13 cellular contexts compared by ENCODE assay signal in genomic region chr21:31560479-31560878, GRCh38.
DNase-seq lines count a peak whose midpoint lies in the region; ATAC-seq, FAIRE-seq and TF ChIP-seq lines count a peak whose summit lies in the region.
"Had no signal": no experiment of that assay in that cellular context is flagged by ENCODE, and none has a peak within 500 bp of the region (broad histone marks: within the 10 kb centered on the region; RNA-seq: fewer than 3 reads in every experiment).

No MANE protein-coding gene starts in this region.

- no peak overlapping the region; the same call in 1 of the 2 replicates for H3K4ac ChIP-seq in H9 (ENCODE audit: low read depth, low read length)

- no peak overlapping the region for H3K23ac ChIP-seq in H9 (ENCODE audit: insufficient read length, low read depth, low read length)

- H3K9ac ChIP-seq in H9 (ENCODE audit: extremely low read depth, insufficient read length, low read length) = peak overlapping the region; percentile 89

- H3K14ac ChIP-seq in H9 (ENCODE audit: insufficient read depth, low read length) = peak overlapping the region; percentile 92

- no peak overlapping the region for H3K27ac Mint-ChIP-seq in CD8-positive, alpha-beta T cell
- H3K27ac Mint-ChIP-seq in H9 = peak overlapping the region in 1 of 3 experiments; percentile 41; a peak in 2 of 7 replicates
- H3K27ac Mint-ChIP-seq in activated T-helper 1 cell treated with anti-CD3 and anti-CD28 coated beads, Interleukin-12 subunit alpha, Interleukin-12 subunit beta, Interleukin-2, Interleukin-4 antibody, amounts not matched to agents 30 ng/mL and 10 ng/mL and 1 ng/mL, durations not matched to agents 14 hours and 24 hours and 36 hours = peak overlapping the region; percentile 4
- peak overlapping the region in 2 of 6 donors; percentile 8 to 9 for H3K27ac Mint-ChIP-seq in naive B cell

- H3K36me3 Mint-ChIP-seq in CD8-positive, alpha-beta T cell = peaks cover 3% of the 10 kb centered on the region
- peaks cover 0 to 8% (median 0%) of the 10 kb centered on the region in 3 experiments; a peak in 2 of 7 replicates for H3K36me3 Mint-ChIP-seq in H9 (ENCODE audit: insufficient read depth in 1 of 3, low read depth in 3 of 3)
- H3K36me3 Mint-ChIP-seq in activated T-helper 1 cell treated with anti-CD3 and anti-CD28 coated beads, Interleukin-12 subunit alpha, Interleukin-12 subunit beta, Interleukin-2, Interleukin-4 antibody, amounts not matched to agents 30 ng/mL and 10 ng/mL and 1 ng/mL, durations not matched to agents 14 hours and 24 hours and 36 hours (ENCODE audit: low read depth) = peaks cover 8% of the 10 kb centered on the region
- no peaks in the 10 kb centered on the region for H3K36me3 Mint-ChIP-seq in naive B cell

- no peaks in the 10 kb centered on the region for H3K79me2 ChIP-seq in H9 (ENCODE audit: insufficient read depth, low read length)

- H3K36me3 ChIP-seq in CD8-positive, alpha-beta T cell (ENCODE audit: insufficient read depth, low read length) = no peaks in the 10 kb centered on the region
- H3K36me3 ChIP-seq: right atrium auricular region, suprapubic skin had no signal

- no peak overlapping the region for H2BK12ac ChIP-seq in H9 (ENCODE audit: insufficient read length, low read depth, low read length)

- intact Hi-C loops in CD8-positive, alpha-beta T cell (cut with DNase I, micrococcal nuclease) = no loop called here
- intact Hi-C loops in activated T-helper 1 cell treated with anti-CD3 and anti-CD28 coated beads, Interleukin-12 subunit alpha, Interleukin-12 subunit beta, Interleukin-2, Interleukin-4 antibody, amounts not matched to agents 30 ng/mL and 10 ng/mL and 1 ng/mL, durations not matched to agents 14 hours and 24 hours and 36 hours (cut with micrococcal nuclease) = no loop called here

- H3K4me3 ChIP-seq in CD8-positive, alpha-beta T cell (ENCODE audit: low read depth, low read length) = no peak overlapping the region

- peak overlapping the region; percentile 89 for H3K4me2 ChIP-seq in H9 (ENCODE audit: insufficient read depth, insufficient read length, low read length)

- peaks cover 5% of the 10 kb centered on the region for H3K4me1 ChIP-seq in CD8-positive, alpha-beta T cell (ENCODE audit: insufficient read depth, low read length)
- peaks cover 3% of the 10 kb centered on the region; the same call in 1 of the 2 replicates for H3K4me1 ChIP-seq in H9 (ENCODE audit: insufficient read depth, low read length)

- peaks cover 16% of the 10 kb centered on the region for H3K4me1 Mint-ChIP-seq in CD8-positive, alpha-beta T cell (ENCODE audit: low read depth)
- H3K4me1 Mint-ChIP-seq in H9 = peaks cover 41 to 46% of the 10 kb centered on the region in 2 experiments
- peaks cover 33% of the 10 kb centered on the region for H3K4me1 Mint-ChIP-seq in activated T-helper 1 cell treated with anti-CD3 and anti-CD28 coated beads, Interleukin-12 subunit alpha, Interleukin-12 subunit beta, Interleukin-2, Interleukin-4 antibody, amounts not matched to agents 30 ng/mL and 10 ng/mL and 1 ng/mL, durations not matched to agents 14 hours and 24 hours and 36 hours (ENCODE audit: low read depth)
- peaks cover 11 to 21% (median 12%) of the 10 kb centered on the region in 3 donors for H3K4me1 Mint-ChIP-seq in naive B cell

- no peak for DNase-seq in CD8-positive, alpha-beta T cell
- DNase-seq in H9 (no peak), naive B cell (no peak), GM19239 (ENCODE audit: insufficient read length, low spot score) (no peak), activated gamma-delta T cell (lab: John Stamatoyannopoulos, UW) (no peak)
- no peak for DNase-seq in activated T-helper 1 cell treated with anti-CD3 and anti-CD28 coated beads, Interleukin-12 subunit alpha, Interleukin-12 subunit beta, Interleukin-2, Interleukin-4 antibody, amounts not matched to agents 30 ng/mL and 10 ng/mL and 1 ng/mL, durations not matched to agents 14 hours and 24 hours and 36 hours (ENCODE audit: low spot score)
- DNase-seq: GM23248, midbrain, NCI-H187 had no signal

- peak overlapping the region; percentile 18 for H4K8ac ChIP-seq in H9 (replicated peaks; ENCODE audit: insufficient read length, low read depth, low read length)

- peaks cover 8% of the 10 kb centered on the region for H3K27me3 Mint-ChIP-seq in CD8-positive, alpha-beta T cell (ENCODE audit: low read depth)
- peaks cover 29% of the 10 kb centered on the region for H3K27me3 Mint-ChIP-seq in H9 (ENCODE audit: low read depth)
- H3K27me3 Mint-ChIP-seq in activated T-helper 1 cell treated with anti-CD3 and anti-CD28 coated beads, Interleukin-12 subunit alpha, Interleukin-12 subunit beta, Interleukin-2, Interleukin-4 antibody, amounts not matched to agents 30 ng/mL and 10 ng/mL and 1 ng/mL, durations not matched to agents 14 hours and 24 hours and 36 hours (ENCODE audit: insufficient read depth) = peaks cover 30% of the 10 kb centered on the region
- H3K27me3 Mint-ChIP-seq in naive B cell = peaks cover 7 to 25% (median 15%) of the 10 kb centered on the region in 3 donors

- no peak overlapping the region for H3K56ac ChIP-seq in H9 (ENCODE audit: insufficient read length, low read depth, low read length)

- H3K27me3 ChIP-seq in CD8-positive, alpha-beta T cell (ENCODE audit: insufficient read depth, low read length) = no peaks in the 10 kb centered on the region
- no peaks in the 10 kb centered on the region; the same call in 1 of the 2 replicates for H3K27me3 ChIP-seq in H9 (ENCODE audit: insufficient read depth, low read length)

- WGBS in H9 (ENCODE audit: extremely low coverage, insufficient read length, low lambda C conversion rate) = no CpG with 5 or more reads among the region's 6 CpGs

- H4K20me1 ChIP-seq in H9 (ENCODE audit: control insufficient read depth, insufficient read depth, insufficient read length) = no peaks in the 10 kb centered on the region

- H3T11ph ChIP-seq in H9 (ENCODE audit: low read length) = no peak overlapping the region

- no peak for ATAC-seq in CD8-positive, alpha-beta T cell
- no peak for ATAC-seq in naive B cell (ENCODE audit: low read depth in 2 of 2)
- no peak for ATAC-seq in HG02588 (IDR thresholded peaks at IDR 0.05; ENCODE audit: unreplicated experiment)

- H3K9me3 Mint-ChIP-seq in CD8-positive, alpha-beta T cell = no peaks in the 10 kb centered on the region
- H3K9me3 Mint-ChIP-seq in H9 (no peaks in the 10 kb centered on the region; a peak in 1 of 5 replicates), naive B cell (peaks cover 0 to 3% (median 0%) of the 10 kb centered on the region in 7 donors)
- no peaks in the 10 kb centered on the region for H3K9me3 Mint-ChIP-seq in activated T-helper 1 cell treated with anti-CD3 and anti-CD28 coated beads, Interleukin-12 subunit alpha, Interleukin-12 subunit beta, Interleukin-2, Interleukin-4 antibody, amounts not matched to agents 30 ng/mL and 10 ng/mL and 1 ng/mL, durations not matched to agents 14 hours and 24 hours and 36 hours

- no peak overlapping the region for H2BK5ac ChIP-seq in H9 (ENCODE audit: insufficient read length, low read length)

- H3K23me2 ChIP-seq in H9 (ENCODE audit: insufficient read length, low read depth, low read length, poor library complexity, severe bottlenecking) = peaks cover 14% of the 10 kb centered on the region

- no peak overlapping the region for H3K27ac ChIP-seq in CD8-positive, alpha-beta T cell (ENCODE audit: low read depth, low read length)
- H3K27ac ChIP-seq in H9 (ENCODE audit: insufficient read length, low read depth, low read length) = no peak overlapping the region
- H3K27ac ChIP-seq: GM23248, right atrium auricular region, suprapubic skin had no signal

- CTCF ChIA-PET in CD8-positive, alpha-beta T cell (lab: Charles Lee) = interaction anchor here (0.6 to 3.1 kb wide), 4 partner anchors 10 to 360 kb away, joined by 3 to 25 read pairs (median 4); no protein-coding TSS in a partner anchor

- POLR2A ChIA-PET in CD8-positive, alpha-beta T cell (lab: Charles Lee) = no interaction called here

- peak overlapping the region; percentile 92 for H3K4me3 Mint-ChIP-seq in CD8-positive, alpha-beta T cell
- H3K4me3 Mint-ChIP-seq in H9 (peak overlapping the region; percentile 84 to 89), naive B cell (peak overlapping the region; percentile 74 to 97 (median 92))
- peak overlapping the region; percentile 89 for H3K4me3 Mint-ChIP-seq in activated T-helper 1 cell treated with anti-CD3 and anti-CD28 coated beads, Interleukin-12 subunit alpha, Interleukin-12 subunit beta, Interleukin-2, Interleukin-4 antibody, amounts not matched to agents 30 ng/mL and 10 ng/mL and 1 ng/mL, durations not matched to agents 14 hours and 24 hours and 36 hours

- TF ChIP-seq CTCF in CD8-positive, alpha-beta T cell (IDR thresholded peaks at IDR 0.05) = no peak
- TF ChIP-seq CTCF in H9 (conservative IDR thresholded peaks at IDR 0.05) = no peak

- H3K18ac ChIP-seq in H9 (ENCODE audit: insufficient read length, low read depth, low read length) = peak overlapping the region; percentile 89

- H3K79me1 ChIP-seq in H9 (ENCODE audit: insufficient read depth, low read depth, low read length, poor library complexity, severe bottlenecking) = no peaks in the 10 kb centered on the region

- H2BK20ac ChIP-seq in H9 (ENCODE audit: low read depth, low read length, poor library complexity, severe bottlenecking) = no peak overlapping the region

- H4K91ac ChIP-seq in H9 (ENCODE audit: insufficient read length, low read depth, low read length) = no peak overlapping the region

- H4K5ac ChIP-seq in H9 (ENCODE audit: insufficient read length, low read depth, low read length) = no peak overlapping the region

- no peaks in the 10 kb centered on the region for H3K9me3 ChIP-seq in CD8-positive, alpha-beta T cell (ENCODE audit: low read length)
- H3K9me3 ChIP-seq in H9 (ENCODE audit: control insufficient read depth, low read depth, low read length) = no peaks in the 10 kb centered on the region
- H3K9me3 ChIP-seq: right atrium auricular region, suprapubic skin had no signal

- H2AFZ ChIP-seq in H9 (ENCODE audit: low read length) = no peak overlapping the region

- H2BK15ac ChIP-seq in H9 (ENCODE audit: low read depth, low read length) = no peak overlapping the region

- no peak for FAIRE-seq in GM19239 (lab: Jason Lieb, UNC)
- FAIRE-seq: bronchial epithelial cell had no signal

- H2BK120ac ChIP-seq in H9 (ENCODE audit: low read depth, low read length, poor library complexity, severe bottlenecking) = no peak overlapping the region

- no peak overlapping the region for H2AK5ac ChIP-seq in H9 (ENCODE audit: insufficient read length, low read length)
